In genomic region chr15:78540135-78540954, GRCh38 we compare ENCODE assay signal across 8 cellular contexts. TPM values are rescaled to one million over a fixed set of nuclear protein-coding genes. Genes with fewer than 3 reads are reported as not detected.
DNase-seq lines count a peak whose midpoint lies in the region; ATAC-seq lines count a peak whose summit lies in the region.

PSMA4 (plus strand) TSS chr15:78540444; CDS start chr15:78541928, 1,484 bp downstream.

- no peaks in the 10 kb centered on the region for H3K9me3 ChIP-seq in CD8-positive, alpha-beta memory T cell (ENCODE audit: low read length)

- peak within 1 kb of the TSS; percentile 97 for H3K4me2 ChIP-seq in mesendoderm (ENCODE audit: low read length)

- H4K8ac ChIP-seq in mesendoderm (ENCODE audit: low read depth, low read length), result no peak within 1 kb of the TSS

- no peak within 1 kb of the TSS for H2BK15ac ChIP-seq in mesendoderm (replicated peaks; ENCODE audit: low read depth)

- H3K56ac ChIP-seq in mesendoderm (ENCODE audit: low read length), result peak within 1 kb of the TSS; percentile 97

- no peaks in the 10 kb centered on the region for H3K27me3 ChIP-seq in CD8-positive, alpha-beta memory T cell (ENCODE audit: insufficient read depth, low read length, poor library complexity, severe bottlenecking)
- H3K27me3 ChIP-seq in mesendoderm (ENCODE audit: insufficient read depth, low read length, poor library complexity), result no peaks in the 10 kb centered on the region

- peaks cover 20% of the 10 kb centered on the region for H3K4me1 ChIP-seq in CD8-positive, alpha-beta memory T cell (ENCODE audit: insufficient read depth, low read length)
- H3K4me1 ChIP-seq in mesendoderm (ENCODE audit: control insufficient read depth, low read depth, low read length), result peaks cover 2% of the 10 kb centered on the region

- peaks cover 15% of the 10 kb centered on the region for H3K79me1 ChIP-seq in mesendoderm (ENCODE audit: low read length)

- H3K9ac ChIP-seq in mesendoderm (ENCODE audit: low read length), result peak within 1 kb of the TSS; percentile 95

- H2AK5ac ChIP-seq in mesendoderm (ENCODE audit: low read length), result peak within 1 kb of the TSS; percentile 37

- H3K27ac ChIP-seq in CD8-positive, alpha-beta memory T cell (ENCODE audit: low read depth, low read length), result peak within 1 kb of the TSS; percentile 98
- H3K27ac ChIP-seq in mesendoderm (ENCODE audit: low read depth, low read length), result peak within 1 kb of the TSS; percentile 91

- H3K4ac ChIP-seq in mesendoderm (ENCODE audit: low read depth, low read length), result peak within 1 kb of the TSS; percentile 38

- peaks cover 0 to 6% of the 10 kb centered on the region in 2 donors for H3K27me3 Mint-ChIP-seq in CD8-positive, alpha-beta memory T cell
- H3K27me3 Mint-ChIP-seq in effector memory CD8-positive, alpha-beta T cell, result no peaks in the 10 kb centered on the region

- peaks cover 30 to 43% (median 39%) of the 10 kb centered on the region in 3 donors for H3K4me1 Mint-ChIP-seq in CD8-positive, alpha-beta memory T cell
- H3K4me1 Mint-ChIP-seq in effector memory CD8-positive, alpha-beta T cell (ENCODE audit: low read depth in 2 of 2), result peaks cover 14 to 20% of the 10 kb centered on the region in 2 donors

- CTCF ChIA-PET in CD8-positive, alpha-beta memory T cell (lab: Charles Lee), result interaction anchor here (0.9 to 1.3 kb wide), 3 partner anchors 8 to 410 kb away, joined by 3 to 5 read pairs (median 4); partner anchors contain the start of gene CIB2

- H3K4me3 ChIP-seq in CD8-positive, alpha-beta memory T cell (ENCODE audit: low read length), result peak within 1 kb of the TSS; percentile 98
- H3K4me3 ChIP-seq in mesendoderm (ENCODE audit: low read length), result peak within 1 kb of the TSS; percentile 96

- ATAC-seq in GM19463 (IDR thresholded peaks at IDR 0.05; ENCODE audit: unreplicated experiment), result peak; percentile 82
- peak; percentile 87 for ATAC-seq in effector memory CD8-positive, alpha-beta T cell (replicated peaks)

- peak; percentile 92 to 96 (median 93) for DNase-seq in CD8-positive, alpha-beta memory T cell
- peak; percentile 76 for DNase-seq in HS-27A (ENCODE audit: low read depth)
- peak; percentile 93 for DNase-seq in NK-92 treated with Interleukin-12 subunit alpha and Interleukin-12 subunit beta, amount 100 ng/mL, for 24 hours (lab: John Stamatoyannopoulos, UW)
- peak; percentile 89 to 93 for DNase-seq in activated CD8-positive, alpha-beta memory T cell treated with anti-CD3 and anti-CD28 coated beads for 4 hours (ENCODE audit: low read depth in 2 of 2)
- peak; percentile 93 to 94 (median 94) for DNase-seq in effector memory CD8-positive, alpha-beta T cell
- peak; percentile 87 for DNase-seq in mesendoderm
- DNase-seq in stimulated activated CD8-positive, alpha-beta memory T cell treated with anti-CD3 and anti-CD28 coated beads, Interleukin-15, amount 100 ng/mL, for 1 hour (ENCODE audit: low read depth), result peak; percentile 91

- no CpG with 5 or more reads among the region's 62 CpGs for whole genome bisulfite sequencing in mesendoderm (ENCODE audit: extremely low coverage, insufficient coverage, low lambda C conversion rate)

- no peak within 1 kb of the TSS for H3K23ac ChIP-seq in mesendoderm (ENCODE audit: low read length)

- peak within 1 kb of the TSS; percentile 94 to 100 (median 99) for H3K27ac Mint-ChIP-seq in CD8-positive, alpha-beta memory T cell
- H3K27ac Mint-ChIP-seq in effector memory CD8-positive, alpha-beta T cell, result peak within 1 kb of the TSS; percentile 95 to 99

- H3K36me3 ChIP-seq in CD8-positive, alpha-beta memory T cell (ENCODE audit: insufficient read depth, low read length), result peaks cover 10% of the 10 kb centered on the region
- H3K36me3 ChIP-seq in mesendoderm (ENCODE audit: control insufficient read depth, insufficient read depth, low read length), result no peaks in the 10 kb centered on the region

- peaks cover 17% of the 10 kb centered on the region for H3K79me2 ChIP-seq in mesendoderm (ENCODE audit: control insufficient read depth, insufficient read depth, low read length)

- H3K4me3 Mint-ChIP-seq in CD8-positive, alpha-beta memory T cell, result peak within 1 kb of the TSS; percentile 89 to 99 (median 93)
- peak within 1 kb of the TSS; percentile 75 to 86 for H3K4me3 Mint-ChIP-seq in effector memory CD8-positive, alpha-beta T cell

- peak within 1 kb of the TSS; percentile 86 for H2BK5ac ChIP-seq in mesendoderm (ENCODE audit: low read length)

- no peak within 1 kb of the TSS for H4K5ac ChIP-seq in mesendoderm (ENCODE audit: low read length)

- H3K18ac ChIP-seq in mesendoderm (ENCODE audit: low read length), result peak within 1 kb of the TSS; percentile 57

- no peaks in the 10 kb centered on the region for H3K9me3 Mint-ChIP-seq in CD8-positive, alpha-beta memory T cell
- no peaks in the 10 kb centered on the region for H3K9me3 Mint-ChIP-seq in effector memory CD8-positive, alpha-beta T cell

- POLR2A ChIA-PET in CD8-positive, alpha-beta memory T cell (lab: Charles Lee), result interaction anchor here (0.5 to 2.1 kb wide), 8 partner anchors 10 to 276 kb away, joined by 3 to 17 read pairs (median 6); partner anchors contain the start of genes CHRNA5, DNAJA4, HYKK and IREB2

- peaks cover 0 to 47% (median 10%) of the 10 kb centered on the region in 3 donors for H3K36me3 Mint-ChIP-seq in CD8-positive, alpha-beta memory T cell
- peaks cover 61% of the 10 kb centered on the region for H3K36me3 Mint-ChIP-seq in effector memory CD8-positive, alpha-beta T cell (ENCODE audit: insufficient read depth)

- no peak within 1 kb of the TSS for H2BK120ac ChIP-seq in mesendoderm (ENCODE audit: low read depth, low read length)

RNA-seq across cellular contexts. Expression of gene PSMA4, which starts in this region (rescaled TPM):
- total RNA-seq in CD8-positive, alpha-beta memory T cell, result 100 to 1,000 TPM; 228 to 239 TPM
- polyA plus RNA-seq in CD8-positive, alpha-beta memory T cell, result 232 TPM
- polyA plus RNA-seq in mesendoderm (2013, experiment 1 of 2), result 668 TPM
- polyA plus RNA-seq in mesendoderm (2013, experiment 2 of 2), result 669 TPM

Comparison
In these comparisons a context has a peak if more than half of its experiments do, and no peak if none do; other contexts are left out.
1. Peak in every context shown above with its lines: DNase-seq, ATAC-seq, H3K4me3 ChIP-seq and H3K27ac ChIP-seq.